Comparison of ENCODE assay signal across 8 cellular contexts in the genomic region with DNA sequence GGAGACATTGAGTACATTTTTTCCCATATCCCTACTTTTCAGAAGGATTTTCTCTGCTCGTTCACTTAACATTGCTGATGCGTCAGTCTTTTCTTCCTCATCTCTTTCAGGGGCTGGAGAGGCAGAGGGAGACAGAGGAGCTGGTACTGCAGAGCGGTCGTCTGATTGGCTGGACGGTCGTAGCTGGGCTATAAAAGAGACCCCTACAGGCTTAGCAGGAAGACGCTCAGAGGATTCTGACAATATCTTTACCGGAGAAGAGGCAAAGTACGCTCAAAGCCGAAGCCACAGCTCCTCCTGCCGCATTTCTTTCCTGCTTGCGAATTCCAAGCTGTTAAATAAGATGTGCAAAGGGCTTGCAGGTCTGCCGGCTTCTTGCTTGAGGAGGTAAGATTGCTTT. TPM values are rescaled to one million over a fixed set of nuclear protein-coding genes. Genes with fewer than 3 reads are reported as not detected.
DNase-seq lines count a peak whose midpoint lies in the region; ATAC-seq and TF ChIP-seq lines count a peak whose summit lies in the region.

A gene (plus strand): TSS at position 220 of the 400 bp plus-strand sequence. CDS start 124 bp downstream, at position 344.

- no peaks in the 10 kb centered on the region for H3K9me3 Mint-ChIP-seq in activated naive CD4-positive, alpha-beta T cell treated with anti-CD3 and anti-CD28 coated beads for 36 hours

- CTCF ChIA-PET in activated naive CD4-positive, alpha-beta T cell treated with anti-CD3 and anti-CD28 coated beads for 36 hours (lab: Charles Lee), result interaction anchor here (1.1 to 2.4 kb wide), 2 partner anchors 12 to 246 kb away, joined by 4 to 5 read pairs; no protein-coding TSS in a partner anchor

- intact Hi-C loops in activated naive CD4-positive, alpha-beta T cell treated with anti-CD3 and anti-CD28 coated beads for 36 hours (cut with micrococcal nuclease), result loop anchor here (1.0 to 2.0 kb wide), 2 partner anchors 191 to 214 kb away; no protein-coding TSS in a partner anchor

- no peak within 1 kb of the TSS for H3K4me3 Mint-ChIP-seq in activated naive CD4-positive, alpha-beta T cell treated with anti-CD3 and anti-CD28 coated beads for 36 hours

- TF ChIP-seq CTCF in astrocyte of the cerebellum (IDR thresholded peaks at IDR 0.05; ENCODE audit: low read depth, low read length, missing control alignments) (peak; percentile 69), retinal pigment epithelial cell (conservative IDR thresholded peaks at IDR 0.05; ENCODE audit: low read depth, low read length) (peak; percentile 64)

- H3K36me3 Mint-ChIP-seq in activated naive CD4-positive, alpha-beta T cell treated with anti-CD3 and anti-CD28 coated beads for 36 hours (ENCODE audit: low read depth), result no peaks in the 10 kb centered on the region

- in situ Hi-C loops in astrocyte of the cerebellum (cut with HindIII; ENCODE audit: low sequenced_read_pairs), result no loop called here

- H3K27ac Mint-ChIP-seq in activated naive CD4-positive, alpha-beta T cell treated with anti-CD3 and anti-CD28 coated beads for 36 hours, result no peak within 1 kb of the TSS

- no peaks in the 10 kb centered on the region for H3K4me1 Mint-ChIP-seq in activated naive CD4-positive, alpha-beta T cell treated with anti-CD3 and anti-CD28 coated beads for 36 hours (ENCODE audit: low read depth)

- H3K27me3 Mint-ChIP-seq in activated naive CD4-positive, alpha-beta T cell treated with anti-CD3 and anti-CD28 coated beads for 36 hours (ENCODE audit: low read depth), result peaks cover 22% of the 10 kb centered on the region

- no peak for ATAC-seq in GM19035 (IDR thresholded peaks at IDR 0.05; ENCODE audit: unreplicated experiment)

- peak within 1 kb of the TSS; percentile 63 for H3K4me3 ChIP-seq in astrocyte of the cerebellum (ENCODE audit: low read depth, low read length)
- peak within 1 kb of the TSS; percentile 60 for H3K4me3 ChIP-seq in retinal pigment epithelial cell (ENCODE audit: low read length)

- DNase-seq in activated naive CD4-positive, alpha-beta T cell treated with anti-CD3 and anti-CD28 coated beads for 36 hours, result peak; percentile 5
- no peak for DNase-seq in activated naive CD4-positive, alpha-beta T cell (lab: John Stamatoyannopoulos, UW)
- DNase-seq in astrocyte of the cerebellum (ENCODE audit: low read depth) (peak; percentile 95), hippocampal formation (lab: John Stamatoyannopoulos, UW) (peak; percentile 17 to 73), retinal pigment epithelial cell (ENCODE audit: low read depth) (peak; percentile 88), NCI-H1105 treated with DMSO at 0.1 percent for 48 hours (lab: John Stamatoyannopoulos, UW) (no peak), T1000 (lab: John Stamatoyannopoulos, UW) (no peak)

RNA-seq across cellular contexts. Expression of the gene that starts here (rescaled TPM):
- total RNA-seq in activated naive CD4-positive, alpha-beta T cell treated with anti-CD3 and anti-CD28 coated beads for 36 hours, result not detected

Comparison
In these comparisons a context has a peak if more than half of its experiments do, and no peak if none do; other contexts are left out.
1. Peak in DNase-seq in activated naive CD4-positive, alpha-beta T cell treated with anti-CD3 and anti-CD28 coated beads for 36 hours; RNA of the gene not detected or under 1 TPM.
2. DNase-seq: peak in astrocyte of the cerebellum (single experiment), hippocampal formation (2 of 2) and retinal pigment epithelial cell (single experiment); none in activated naive CD4-positive, alpha-beta T cell (0 of 4), NCI-H1105 treated with DMSO at 0.1 percent for 48 hours (single experiment) and T1000 (single experiment).